25 cellular contexts compared by ENCODE assay signal in the genomic region with DNA sequence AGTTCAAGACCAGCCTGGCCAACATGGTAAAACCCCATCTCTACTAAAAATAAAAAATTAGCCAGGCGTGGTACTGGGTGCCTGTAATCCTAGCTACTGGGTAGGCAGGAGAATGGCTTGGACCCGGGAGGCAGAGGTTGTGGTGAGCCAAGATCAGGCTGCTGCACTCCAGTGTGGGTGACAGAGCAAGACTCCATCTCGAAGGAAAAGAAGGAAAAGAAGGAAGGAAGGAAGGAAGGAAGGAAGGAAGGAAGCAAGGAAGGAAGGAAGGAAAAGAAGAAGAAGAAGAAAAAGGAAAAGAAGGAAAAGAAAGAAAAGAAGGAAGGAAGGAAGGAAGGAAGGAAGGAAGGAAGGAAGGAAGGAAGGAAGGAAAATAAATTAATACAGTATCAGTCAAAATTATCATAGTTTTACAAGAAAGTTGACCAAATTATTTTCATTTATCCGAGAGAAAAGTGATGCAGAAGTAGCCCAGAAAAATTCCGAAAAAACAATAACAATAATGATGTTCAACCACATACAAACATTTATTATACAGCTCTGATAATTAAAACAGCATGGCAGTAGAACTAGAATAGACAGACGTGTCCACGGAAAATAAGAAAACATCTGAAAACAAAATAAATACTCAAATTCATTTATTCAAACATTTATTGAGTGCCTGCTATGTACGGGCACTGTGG.
DNase-seq lines count a peak whose midpoint lies in the region; ATAC-seq, FAIRE-seq and TF ChIP-seq lines count a peak whose summit lies in the region.
"Had no signal": no experiment of that assay in that cellular context is flagged by ENCODE, and none has a peak within 500 bp of the region (broad histone marks: within the 10 kb centered on the region; RNA-seq: fewer than 3 reads in every experiment).

No MANE protein-coding gene starts in this region.

- TF ChIP-seq POLR2A in K562 (conservative IDR thresholded peaks at IDR 0.05) = no peak

- in situ Hi-C loops in K562 (cut with MboI) = no loop called here

- peak overlapping the region; percentile 8 for H3K4me3 Mint-ChIP-seq in activated T-cell treated with anti-CD3 and anti-CD28 coated beads, Interleukin-2, amount 50 U/mL, for 4 hours
- H3K4me3 Mint-ChIP-seq in IgD-negative memory B cell = peak overlapping the region in 1 of 4 donors; percentile 83
- H3K4me3 Mint-ChIP-seq: dendritic cell treated with granulocyte-macrophage colony-stimulating factor and Interleukin-4, amounts not matched to agents 40 ng/mL and 50 ng/mL, for 4 days had no signal

- TF ChIP-seq EP300 in K562 (IDR thresholded peaks at IDR 0.05; ENCODE audit: low read length) = no peak

- no peak overlapping the region for H2AFZ ChIP-seq in K562 (ENCODE audit: low read depth, low read length)

- no peaks in the 10 kb centered on the region for H3K9me3 ChIP-seq in K562 (replicated peaks; ENCODE audit: control insufficient read depth, insufficient read depth, low read depth, low read length)
- H3K9me3 ChIP-seq in skeletal muscle tissue (ENCODE audit: control insufficient read depth in 3 of 3, low read length in 3 of 3) = no peaks in the 10 kb centered on the region
- H3K9me3 ChIP-seq: BLaER1, neutrophil, prostate gland, suprapubic skin, uterus had no signal

- H3K79me2 ChIP-seq in K562 (ENCODE audit: control insufficient read depth, insufficient read depth, low read length) = no peaks in the 10 kb centered on the region

- H3K4me1 Mint-ChIP-seq in activated T-cell treated with anti-CD3 and anti-CD28 coated beads, Interleukin-2, amount 50 U/mL, for 4 hours (ENCODE audit: low read depth) = peaks cover 85% of the 10 kb centered on the region
- H3K4me1 Mint-ChIP-seq in IgD-negative memory B cell = peaks cover 60 to 71% (median 67%) of the 10 kb centered on the region in 3 donors

- ATAC-seq in activated T-cell treated with anti-CD3 and anti-CD28 coated beads, Interleukin-2, amount 50 U/mL, for 4 hours = no peak
- ATAC-seq in K562 = no peak

- H3K9ac ChIP-seq in K562 (ENCODE audit: insufficient read depth in 1 of 2, low read depth in 2 of 2, low read length in 2 of 2) (no peak overlapping the region), skeletal muscle tissue (ENCODE audit: low read depth in 1 of 3, low read length in 3 of 3) (peak overlapping the region in 1 of 3 donors; percentile 26)
- H3K9ac ChIP-seq: BLaER1, KMS-11 had no signal

- POLR2A ChIA-PET in K562 (lab: Yijun Ruan, JAX) = interaction anchor here (0.6 kb wide), 1 partner anchor 1128 kb away, joined by 4 read pairs; no protein-coding TSS in a partner anchor

- H4K20me1 ChIP-seq in K562 (replicated peaks; ENCODE audit: control insufficient read depth, insufficient read depth, low read length) = no peaks in the 10 kb centered on the region

- no peaks in the 10 kb centered on the region; a peak in 1 of 5 replicates for H3K4me1 ChIP-seq in K562 (replicated peaks in 1 of 2; ENCODE audit: control insufficient read depth in 2 of 2, insufficient read depth in 2 of 2, low read length in 2 of 2)
- peaks cover 27 to 33% (median 29%) of the 10 kb centered on the region in 3 donors for H3K4me1 ChIP-seq in skeletal muscle tissue (ENCODE audit: control insufficient read depth in 3 of 3, insufficient read depth in 3 of 3, low read length in 3 of 3)
- H3K4me1 ChIP-seq: BLaER1, prostate gland had no signal

- H3K27me3 ChIP-seq in K562 (ENCODE audit: control insufficient read depth in 2 of 2, insufficient read depth in 2 of 2, low read length in 2 of 2) = no peaks in the 10 kb centered on the region
- no peaks in the 10 kb centered on the region for H3K27me3 ChIP-seq in skeletal muscle tissue (ENCODE audit: control insufficient read depth in 3 of 3, insufficient read depth in 3 of 3, low read length in 3 of 3)
- H3K27me3 ChIP-seq: BLaER1, neutrophil, suprapubic skin, uterus had no signal

- intact Hi-C loops in K562 (cut with micrococcal nuclease) = no loop called here

- WGBS in K562 (ENCODE audit: insufficient coverage, low coverage, missing lambda C conversion rate) = 50% methylated on average over 8 of the region's 8 CpGs

- H3K9me3 Mint-ChIP-seq in activated T-cell treated with anti-CD3 and anti-CD28 coated beads, Interleukin-2, amount 50 U/mL, for 4 hours = no peaks in the 10 kb centered on the region
- peaks cover 0 to 2% (median 0%) of the 10 kb centered on the region in 3 donors for H3K9me3 Mint-ChIP-seq in IgD-negative memory B cell
- H3K9me3 Mint-ChIP-seq: dendritic cell treated with granulocyte-macrophage colony-stimulating factor and Interleukin-4, amounts not matched to agents 40 ng/mL and 50 ng/mL, for 4 days had no signal

- no peaks in the 10 kb centered on the region for H3K9me1 ChIP-seq in K562 (ENCODE audit: control insufficient read depth, insufficient read depth, low read length)

- H3K4me3 ChIP-seq in K562 (no peak overlapping the region), skeletal muscle tissue (ENCODE audit: low read length in 3 of 3) (no peak overlapping the region), coronary artery (no peak overlapping the region)
- H3K4me3 ChIP-seq: BLaER1, lung, prostate gland, suprapubic skin, uterus had no signal

- no peaks in the 10 kb centered on the region for H3K36me3 ChIP-seq in K562 (ENCODE audit: control insufficient read depth, insufficient read depth, low read length)
- H3K36me3 ChIP-seq in skeletal muscle tissue (ENCODE audit: control insufficient read depth in 3 of 3, insufficient read depth in 3 of 3, low read length in 3 of 3) = no peaks in the 10 kb centered on the region
- H3K36me3 ChIP-seq: BLaER1, neutrophil, prostate gland, suprapubic skin, uterus had no signal

- no peak for FAIRE-seq in K562 (lab: Jason Lieb, UNC)
- FAIRE-seq: H54, HTR-8/SVneo had no signal

- TF ChIP-seq CTCF in K562 (IDR thresholded peaks at IDR 0.05 in 2 of 3, conservative IDR thresholded peaks at IDR 0.05 in 1 of 3; ENCODE audit: insufficient read depth in 2 of 3, low read depth in 1 of 3, low read length in 3 of 3) (no peak), coronary artery (IDR thresholded peaks at IDR 0.05) (no peak)

- H3K27me3 Mint-ChIP-seq in activated T-cell treated with anti-CD3 and anti-CD28 coated beads, Interleukin-2, amount 50 U/mL, for 4 hours (ENCODE audit: low read depth) = no peaks in the 10 kb centered on the region
- no peaks in the 10 kb centered on the region for H3K27me3 Mint-ChIP-seq in IgD-negative memory B cell
- H3K27me3 Mint-ChIP-seq: dendritic cell treated with granulocyte-macrophage colony-stimulating factor and Interleukin-4, amounts not matched to agents 40 ng/mL and 50 ng/mL, for 4 days had no signal

- peak overlapping the region; percentile 69 to 79 (median 69) for H3K27ac Mint-ChIP-seq in IgD-negative memory B cell
- H3K27ac Mint-ChIP-seq: dendritic cell treated with granulocyte-macrophage colony-stimulating factor and Interleukin-4, amounts not matched to agents 40 ng/mL and 50 ng/mL, for 4 days had no signal

- H3K4me2 ChIP-seq in K562 (ENCODE audit: insufficient read depth, low read length) = no peak overlapping the region
- H3K4me2 ChIP-seq: BLaER1, KMS-11 had no signal

- no peak overlapping the region for H3K27ac ChIP-seq in K562 (ENCODE audit: extremely low read depth, low read depth, low read length)
- peak overlapping the region; percentile 51 for H3K27ac ChIP-seq in skeletal muscle tissue (ENCODE audit: low read depth, low read length)
- H3K27ac ChIP-seq in coronary artery = no peak overlapping the region
- H3K27ac ChIP-seq: BLaER1, KMS-11, prostate gland, suprapubic skin had no signal

- CTCF ChIA-PET in K562 (lab: Yijun Ruan, JAX; ENCODE audit: low intra/inter-chr PET ratio) = no interaction called here

- no peak for DNase-seq in activated T-cell treated with anti-CD3 and anti-CD28 coated beads, Interleukin-2, amount 50 U/mL, for 4 hours
- DNase-seq in activated T-cell treated with anti-CD3 and anti-CD28 coated beads for 4 hours (no peak), K562 (ENCODE audit: extremely low read depth in 1 of 4, low spot score in 3 of 4) (no peak), coronary artery (ENCODE audit: low spot score) (no peak)
- no peak for DNase-seq in stimulated activated CD4-positive, alpha-beta T cell treated with anti-CD3 and anti-CD28 coated beads, Interleukin-15, amount 100 ng/mL, for 24 hours
- no peak for DNase-seq in effector CD4-positive, alpha-beta T cell
- DNase-seq: activated CD4-positive, alpha-beta T cell treated with anti-CD3 and anti-CD28 coated beads for 48 hours; activated CD8-positive, alpha-beta memory T cell treated with anti-CD3 and anti-CD28 coated beads, Interleukin-2, amount 50 U/mL, for 4 hours; activated gamma-delta T cell treated with Interleukin-2 at 50 U/mL for 16 hours; kidney glomerular epithelial cell; NCI-H1694; NCI-H2171 treated with DMSO at 0.1 percent for 48 hours; NCI-H526; uterus had no signal

- TF ChIP-seq RAD21 in K562 (CRISPR knock-in tag; conservative IDR thresholded peaks at IDR 0.05 in 1 of 2, IDR thresholded peaks at IDR 0.05 in 1 of 2) = no peak

- H3K36me3 Mint-ChIP-seq in activated T-cell treated with anti-CD3 and anti-CD28 coated beads, Interleukin-2, amount 50 U/mL, for 4 hours (ENCODE audit: insufficient read depth) = peaks cover 20% of the 10 kb centered on the region
- H3K36me3 Mint-ChIP-seq in IgD-negative memory B cell = peaks cover 2% of the 10 kb centered on the region

- no TSS peak for BruUV-seq in K562 (replicated peaks; lab: Mats Ljungman, UMichigan)

TF ChIP-seq in K562, 482 proteins besides CTCF, POLR2A, EP300 and RAD21 (continues in another document):
- TF ChIP-seq TFE3 (CRISPR knock-in tag; IDR thresholded peaks at IDR 0.05) = no peak
- 0 out of 4 replicates have a peak, but pooled peaks of 1 of the 2 experiments have one; percentile 20 for TF ChIP-seq FOXK2 (conservative IDR thresholded peaks at IDR 0.05 in 1 of 2, IDR thresholded peaks at IDR 0.05 in 1 of 2; ENCODE audit: low read depth in 2 of 2)
- TF ChIP-seq MTF1 (CRISPR knock-in tag; IDR thresholded peaks at IDR 0.05; ENCODE audit: borderline replicate concordance) = no peak
- TF ChIP-seq HSF4 (CRISPR knock-in tag; IDR thresholded peaks at IDR 0.05; ENCODE audit: borderline replicate concordance) = no peak
